In genomic region chr1:88936760-88937342, GRCh38 we compare ENCODE assay signal across 1 cellular context.
TF ChIP-seq lines count a peak whose summit lies in the region.

No MANE protein-coding gene starts in this region.

TF ChIP-seq in WTC11, 78 proteins besides CTCF, POLR2A, EP300 and RAD21 (continued from another document):
- no peak for TF ChIP-seq ATF2 (CRISPR knock-in tag; IDR thresholded peaks at IDR 0.05; ENCODE audit: borderline replicate concordance, low read depth)
- no peak for TF ChIP-seq ELF4 (CRISPR knock-in tag; IDR thresholded peaks at IDR 0.05; ENCODE audit: low read depth)
